8 cellular contexts compared by ENCODE assay signal in the genomic region with DNA sequence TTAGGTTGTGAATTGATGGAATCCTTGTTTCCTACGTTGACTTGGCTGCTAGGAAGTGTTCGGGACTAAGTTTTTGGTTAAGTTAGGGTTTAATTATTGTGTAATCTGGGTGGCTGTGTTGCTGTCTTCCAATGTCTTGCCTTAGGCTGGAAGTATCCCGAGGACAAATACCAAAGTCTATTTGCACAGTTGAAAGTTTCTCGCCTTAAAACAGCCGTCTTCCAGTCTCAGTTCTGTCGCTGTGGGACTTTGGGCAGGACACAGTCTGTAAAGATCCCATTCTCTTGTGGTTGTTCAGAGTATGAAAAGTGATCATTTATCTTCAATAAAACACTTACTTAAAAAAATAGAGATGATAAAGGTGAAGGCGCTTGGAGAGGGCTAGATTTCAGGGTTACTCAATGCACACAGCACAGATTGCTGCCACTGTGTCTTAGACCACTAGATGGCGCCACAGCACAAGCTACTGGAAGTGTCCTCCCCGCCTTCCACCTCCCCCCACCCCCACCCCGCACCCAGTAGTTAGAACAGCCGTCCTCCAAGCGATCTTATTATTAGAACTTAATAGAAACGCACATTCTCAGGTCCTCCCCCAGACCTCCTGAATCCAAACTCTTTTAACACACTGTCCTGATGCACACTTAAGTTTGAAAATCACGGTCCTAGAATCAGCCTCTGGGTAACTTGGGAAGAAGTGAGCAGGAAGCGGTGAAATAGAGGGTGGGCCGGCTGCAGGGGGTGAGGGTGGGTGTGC. TPM values are rescaled to one million over a fixed set of nuclear protein-coding genes. Genes with fewer than 3 reads are reported as not detected.
DNase-seq lines count a peak whose midpoint lies in the region; ATAC-seq lines count a peak whose summit lies in the region.

No MANE protein-coding gene starts in this region.

- peak overlapping the region; percentile 22 for H3K4me3 ChIP-seq in skeletal muscle cell (ENCODE audit: low read depth, low read length)

- no peaks in the 10 kb centered on the region for H3K9me3 ChIP-seq in T-helper 17 cell (ENCODE audit: control insufficient read depth, low read length, poor library complexity, severe bottlenecking)

- DNase-seq in 8988T (peak; percentile 85), NCI-H146 (lab: John Stamatoyannopoulos, UW) (peak; percentile 66), T-helper 17 cell (peak; percentile 58 to 78 (median 58)), amygdala (lab: John Stamatoyannopoulos, UW) (peak; percentile 11 to 94 (median 64)), hepatic stellate cell (ENCODE audit: low spot score) (peak; percentile 94), skeletal muscle cell (ENCODE audit: low read depth) (peak; percentile 25)

- peaks cover 2% of the 10 kb centered on the region for H3K36me3 Mint-ChIP-seq in T-helper 17 cell (ENCODE audit: low read depth)

- peak; percentile 55 for ATAC-seq in GM18498 (IDR thresholded peaks at IDR 0.05; ENCODE audit: unreplicated experiment)
- peak; percentile 95 for ATAC-seq in T-helper 17 cell
- no peak for ATAC-seq in GM18861 (IDR thresholded peaks at IDR 0.05; ENCODE audit: unreplicated experiment)

- peaks cover 6% of the 10 kb centered on the region for H3K27me3 Mint-ChIP-seq in T-helper 17 cell

- H3K4me1 Mint-ChIP-seq in T-helper 17 cell: peaks cover 6% of the 10 kb centered on the region

- H3K4me3 Mint-ChIP-seq in T-helper 17 cell: peak overlapping the region; percentile 3

- no peak overlapping the region for H3K27ac Mint-ChIP-seq in T-helper 17 cell

RNA-seq across cellular contexts. Expression of a gene that starts 45.8 kb away (rescaled TPM):
- 10 to 100 TPM; 25.8 to 26.3 TPM for total RNA-seq in T-helper 17 cell

Comparison
In these comparisons a context has a peak if more than half of its experiments do, and no peak if none do; other contexts are left out.
1. DNase-seq: peak in every context shown above with its lines; median percentile 94 in hepatic stellate cell; 85 in 8988T; 66 in NCI-H146; 64 in amygdala; 58 in T-helper 17 cell; 25 in skeletal muscle cell.